33 cellular contexts compared by ENCODE assay signal in the genomic region with DNA sequence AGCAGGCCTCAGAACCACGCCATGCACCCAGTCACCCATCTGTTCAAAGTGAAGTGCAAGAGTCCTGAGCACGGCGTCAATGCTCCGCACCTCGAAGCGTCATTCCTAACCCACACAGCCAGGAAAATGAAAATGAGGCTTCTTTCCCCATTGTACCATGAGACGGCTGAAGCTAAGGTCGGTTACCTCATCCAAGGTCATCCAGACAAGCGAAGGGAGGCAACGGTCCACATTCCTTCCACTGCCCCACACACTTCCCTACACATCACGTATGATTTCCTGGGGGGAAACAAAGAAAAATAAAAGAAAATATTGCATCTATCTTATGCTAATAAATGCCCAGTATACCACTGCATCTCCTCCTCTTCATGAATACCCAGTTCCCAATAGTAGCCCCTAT.
"Had no signal": no experiment of that assay in that cellular context is flagged by ENCODE, and none has a peak within 500 bp of the region (broad histone marks: within the 10 kb centered on the region; RNA-seq: fewer than 3 reads in every experiment).

No MANE protein-coding gene starts in this region.

- H3K79me2 ChIP-seq: parathyroid adenoma had no signal

- H3K4me2 ChIP-seq: neural progenitor cell, smooth muscle cell had no signal

- H3K36me3 Mint-ChIP-seq: naive B cell; naive thymus-derived CD8-positive, alpha-beta T cell; stimulated activated memory B cell treated with anti-CD40 and anti-IgM and Interleukin-4, amounts not matched to agents 10 μg/mL and 1 μg/mL and 100 μg/mL, for 72 hours had no signal

- H3K4me1 Mint-ChIP-seq: naive B cell; naive thymus-derived CD8-positive, alpha-beta T cell; nephron; stimulated activated memory B cell treated with anti-CD40 and anti-IgM and Interleukin-4, amounts not matched to agents 10 μg/mL and 1 μg/mL and 100 μg/mL, for 72 hours; stimulated activated naive CD8-positive, alpha-beta T cell treated with anti-CD3 and anti-CD28 coated beads, Interleukin-15, amount 100 ng/mL, for 72 hours had no signal

- H3K4me1 ChIP-seq: neural progenitor cell, parathyroid adenoma, psoas muscle, spleen, suprapubic skin, tibial nerve, upper lobe of left lung, vagina had no signal

- H3K9me3 Mint-ChIP-seq: naive B cell; naive thymus-derived CD8-positive, alpha-beta T cell; nephron; neural progenitor cell; stimulated activated memory B cell treated with anti-CD40 and anti-IgM and Interleukin-4, amounts not matched to agents 10 μg/mL and 1 μg/mL and 100 μg/mL, for 72 hours; stimulated activated naive CD8-positive, alpha-beta T cell treated with anti-CD3 and anti-CD28 coated beads, Interleukin-15, amount 100 ng/mL, for 72 hours had no signal

- H3K27me3 ChIP-seq: neural progenitor cell, ovary, spleen, suprapubic skin, thyroid gland, tibial nerve, upper lobe of left lung, vagina had no signal

- H3K9ac ChIP-seq: neural progenitor cell, parathyroid adenoma had no signal

- FAIRE-seq: urothelium cell line had no signal

- H3K4me3 Mint-ChIP-seq: naive B cell; naive thymus-derived CD8-positive, alpha-beta T cell; nephron; neural progenitor cell; stimulated activated memory B cell treated with anti-CD40 and anti-IgM and Interleukin-4, amounts not matched to agents 10 μg/mL and 1 μg/mL and 100 μg/mL, for 72 hours; stimulated activated naive CD8-positive, alpha-beta T cell treated with anti-CD3 and anti-CD28 coated beads, Interleukin-15, amount 100 ng/mL, for 72 hours had no signal

- H3K27ac ChIP-seq: neural progenitor cell, ovary, parathyroid adenoma, psoas muscle, skin epidermis, spleen, suprapubic skin, thoracic aorta, tibial nerve, upper lobe of left lung, vagina had no signal

- ATAC-seq: naive thymus-derived CD8-positive, alpha-beta T cell; psoas muscle; right cardiac atrium; sciatic nerve; stimulated activated memory B cell treated with anti-CD40 and anti-IgM and Interleukin-4, amounts not matched to agents 10 μg/mL and 1 μg/mL and 100 μg/mL, for 72 hours; stimulated activated naive CD8-positive, alpha-beta T cell treated with anti-CD3 and anti-CD28 coated beads, Interleukin-15, amount 100 ng/mL, for 72 hours; stimulated activated naive CD8-positive, alpha-beta T cell treated with anti-CD3 and anti-CD28 coated beads, Interleukin-15, Interleukin-2, amounts not matched to agents 100 U/mL and 50 U/mL, for 24 hours had no signal

- H3K36me3 ChIP-seq: neural progenitor cell, ovary, spleen, suprapubic skin, thoracic aorta, thyroid gland, tibial nerve, upper lobe of left lung, vagina had no signal

- H3K27ac Mint-ChIP-seq: nephron; neural progenitor cell; progenitor cell of endocrine pancreas; stimulated activated memory B cell treated with anti-CD40 and anti-IgM and Interleukin-4, amounts not matched to agents 10 μg/mL and 1 μg/mL and 100 μg/mL, for 72 hours; stimulated activated naive CD8-positive, alpha-beta T cell treated with anti-CD3 and anti-CD28 coated beads, Interleukin-15, amount 100 ng/mL, for 72 hours had no signal

- H3K9me3 ChIP-seq: ovary, psoas muscle, spleen, suprapubic skin, thoracic aorta, thyroid gland, tibial nerve, upper lobe of left lung, vagina had no signal

- DNase-seq: naive B cell; naive thymus-derived CD8-positive, alpha-beta T cell; occipital lobe; ovary; posterior cingulate gyrus; psoas muscle; right cardiac atrium; spleen; stimulated activated CD4-positive, alpha-beta T cell treated with anti-CD3 and anti-CD28 coated beads, Interleukin-12 subunit alpha, Interleukin-12 subunit beta, amount 100 ng/mL, for 4 hours; stimulated activated CD4-positive, alpha-beta T cell treated with anti-CD3 and anti-CD28 coated beads, Interleukin-1b, Interleukin-23, amount 100 ng/mL, for 48 hours; stimulated activated CD4-positive, alpha-beta T cell treated with anti-CD3 and anti-CD28 coated beads, Interleukin-4, amount 100 ng/mL, for 1 hour; stimulated activated CD4-positive, alpha-beta T cell treated with anti-CD3 and anti-CD28 coated beads, Interleukin-4, amount 100 ng/mL, for 4 hours; stimulated activated CD8-positive, alpha-beta memory T cell treated with anti-CD3 and anti-CD28 coated beads, Interleukin-4, amount 100 ng/mL, for 48 hours; stimulated activated naive CD4-positive, alpha-beta T cell; stimulated activated naive CD8-positive, alpha-beta T cell treated with anti-CD3 and anti-CD28 coated beads, Interleukin-15, amount 100 ng/mL, for 72 hours; stimulated activated naive CD8-positive, alpha-beta T cell treated with anti-CD3 and anti-CD28 coated beads, Interleukin-15, Interleukin-2, amounts not matched to agents 100 U/mL and 50 U/mL, for 24 hours; substantia nigra; trophoblast cell; upper lobe of left lung had no signal

- H3K4me3 ChIP-seq: neural progenitor cell, ovary, psoas muscle, skin epidermis, smooth muscle cell, spleen, suprapubic skin, thoracic aorta, thyroid gland, tibial nerve, upper lobe of left lung, vagina had no signal

- H3K27me3 Mint-ChIP-seq: stimulated activated naive CD8-positive, alpha-beta T cell treated with anti-CD3 and anti-CD28 coated beads, Interleukin-15, amount 100 ng/mL, for 72 hours had no signal

- H2AFZ ChIP-seq: neural progenitor cell, parathyroid adenoma had no signal
